Comparison of ENCODE assay signal across 8 cellular contexts in genomic region chr14:32200368-32201195, GRCh38. TPM values are rescaled to one million over a fixed set of nuclear protein-coding genes. Genes with fewer than 3 reads are reported as not detected.
DNase-seq lines count a peak whose midpoint lies in the region; ATAC-seq and TF ChIP-seq lines count a peak whose summit lies in the region.

No MANE protein-coding gene starts in this region.

- no peaks in the 10 kb centered on the region for H3K27me3 ChIP-seq in BE2C
- H3K27me3 ChIP-seq in spleen (replicated peaks in 1 of 7), result peaks cover 0 to 8% (median 0%) of the 10 kb centered on the region in 7 donors

- intact Hi-C loops in spleen (cut with DNase I; ENCODE audit: low total_unique reads), result loop anchor here (5.0 kb wide), 1 partner anchor 123 kb away; the partner anchor contains the start of gene ARHGAP5

- ATAC-seq in GM21619 (IDR thresholded peaks at IDR 0.05; ENCODE audit: unreplicated experiment), result peak; percentile 22
- ATAC-seq in GM19452 (IDR thresholded peaks at IDR 0.05; ENCODE audit: unreplicated experiment), result no peak

- peaks cover 12% of the 10 kb centered on the region for H3K27me3 Mint-ChIP-seq in glutamatergic neuron (ENCODE audit: unreplicated experiment)

- peak overlapping the region; percentile 93 for H3K9ac ChIP-seq in SK-N-MC (ENCODE audit: insufficient read length)

- H3K4me1 ChIP-seq in BE2C (no peaks in the 10 kb centered on the region), spleen (peaks cover 5 to 44% (median 28%) of the 10 kb centered on the region in 6 donors)

- H3K9me3 Mint-ChIP-seq in glutamatergic neuron (ENCODE audit: unreplicated experiment), result peaks cover 20% of the 10 kb centered on the region

- no peak for TF ChIP-seq CTCF in BE2C (IDR thresholded peaks at IDR 0.05; ENCODE audit: low read depth, low read length)
- no peak for TF ChIP-seq CTCF in glutamatergic neuron (IDR thresholded peaks at IDR 0.05; ENCODE audit: partially characterized antibody, unreplicated experiment)
- TF ChIP-seq CTCF in spleen (IDR thresholded peaks at IDR 0.05 in 8 of 11, conservative IDR thresholded peaks at IDR 0.05 in 3 of 11), result no peak

- whole genome bisulfite sequencing in spleen, 5 donors, result 6 to 9% (median 8%) methylated on average over 14 of the region's 14 CpGs

- H3K36me3 ChIP-seq in BE2C (no peaks in the 10 kb centered on the region), SK-N-MC (ENCODE audit: insufficient read depth, low read length) (no peaks in the 10 kb centered on the region), spleen (no peaks in the 10 kb centered on the region)

- peak overlapping the region; percentile 98 for H3K4me3 Mint-ChIP-seq in glutamatergic neuron (ENCODE audit: unreplicated experiment)

- no peaks in the 10 kb centered on the region for H3K36me3 Mint-ChIP-seq in glutamatergic neuron (ENCODE audit: unreplicated experiment)

- H3K27ac ChIP-seq in SK-N-MC (no peak overlapping the region), spleen (peak overlapping the region; percentile 87 to 97 (median 92))

- no peak for TF ChIP-seq POLR2A in spleen (IDR thresholded peaks at IDR 0.05)

- H3K27ac Mint-ChIP-seq in glutamatergic neuron (ENCODE audit: unreplicated experiment), result no peak overlapping the region

- H3K4me1 Mint-ChIP-seq in glutamatergic neuron (ENCODE audit: low read depth, unreplicated experiment), result peaks cover 4% of the 10 kb centered on the region

- DNase-seq in BE2C (no peak), SK-N-MC (ENCODE audit: low read depth, low spot score) (no peak), glutamatergic neuron (no peak), spleen (no peak), NCI-H146 treated with DMSO at 0.1 percent for 48 hours (lab: John Stamatoyannopoulos, UW; ENCODE audit: unreplicated experiment) (no peak)
- DNase-seq in activated CD8-positive, alpha-beta memory T cell treated with anti-CD3 and anti-CD28 coated beads, Interleukin-2, amount 50 U/mL, for 4 hours, result no peak

- H3K4me3 ChIP-seq in BE2C (ENCODE audit: low read depth, low read length), result peak overlapping the region; percentile 67
- H3K4me3 ChIP-seq in SK-N-MC, result peak overlapping the region; percentile 91
- H3K4me3 ChIP-seq in spleen, result peak overlapping the region; percentile 60 to 80 (median 69)

- H3K9me3 ChIP-seq in BE2C (no peaks in the 10 kb centered on the region), SK-N-MC (ENCODE audit: low read depth, low read length) (no peaks in the 10 kb centered on the region), spleen (no peaks in the 10 kb centered on the region)

RNA-seq across cellular contexts. Expression of gene RNU6-7, which starts 1.3 kb away (rescaled TPM):
- not detected for polyA plus RNA-seq in BE2C (2012; ENCODE audit: insufficient read depth, insufficient read length, low read depth)
- total RNA-seq in glutamatergic neuron (ENCODE audit: unreplicated experiment), result not detected
- total RNA-seq in spleen, result not detected
- polyA plus RNA-seq in spleen, result not detected

RNA-seq across cellular contexts. Expression of gene RNU6-8, which starts 2.5 kb away (rescaled TPM):
- not detected for polyA plus RNA-seq in BE2C (2012; ENCODE audit: insufficient read depth, insufficient read length, low read depth)
- not detected for total RNA-seq in glutamatergic neuron (ENCODE audit: unreplicated experiment)
- not detected for total RNA-seq in spleen
- polyA plus RNA-seq in spleen, result not detected
